8 cellular contexts compared by ENCODE assay signal in genomic region chr9:95508968-95509850, GRCh38. TPM values are rescaled to one million over a fixed set of nuclear protein-coding genes. Genes with fewer than 3 reads are reported as not detected.
DNase-seq lines count a peak whose midpoint lies in the region; ATAC-seq and TF ChIP-seq lines count a peak whose summit lies in the region.

No MANE protein-coding gene starts in this region.

- H3K9ac ChIP-seq in trophoblast cell (ENCODE audit: low read length), result peak overlapping the region; percentile 67

- no CpG with 5 or more reads among the region's 48 CpGs for WGBS in trophoblast cell (ENCODE audit: extremely low coverage, insufficient coverage, insufficient read length)

- peak overlapping the region; percentile 47 for H4K12ac ChIP-seq in trophoblast cell (ENCODE audit: low read depth, low read length)

- TF ChIP-seq CTCF in right atrium auricular region (IDR thresholded peaks at IDR 0.05), result no peak

- H3K79me1 ChIP-seq in trophoblast cell (ENCODE audit: low read length), result peaks cover 40% of the 10 kb centered on the region

- peaks cover 26% of the 10 kb centered on the region for H3K79me2 ChIP-seq in trophoblast cell (ENCODE audit: control insufficient read depth, insufficient read depth, low read length, poor library complexity)

- peak overlapping the region; percentile 41 for H2BK120ac ChIP-seq in trophoblast cell (ENCODE audit: insufficient read depth, low read length, poor library complexity)

- peak overlapping the region; percentile 47 for H2AFZ ChIP-seq in trophoblast cell (ENCODE audit: insufficient read depth, low read length, poor library complexity)

- peak overlapping the region; percentile 87 for H3K14ac ChIP-seq in trophoblast cell (ENCODE audit: low read length)

- H3K4me1 ChIP-seq in right atrium auricular region (peaks cover 0 to 30% of the 10 kb centered on the region in 2 donors), trophoblast cell (ENCODE audit: control insufficient read depth in 1 of 2, insufficient read depth in 2 of 2, low read length in 2 of 2) (peaks cover 5 to 8% of the 10 kb centered on the region in 2 experiments)

- H3K27me3 ChIP-seq in right atrium auricular region (no peaks in the 10 kb centered on the region), trophoblast cell (ENCODE audit: insufficient read depth, low read length) (no peaks in the 10 kb centered on the region)

- H3K9me3 ChIP-seq in right atrium auricular region, result no peaks in the 10 kb centered on the region
- no peaks in the 10 kb centered on the region for H3K9me3 ChIP-seq in trophoblast cell (ENCODE audit: insufficient read depth, low read depth, low read length)

- DNase-seq in ELF-1 (ENCODE audit: low read depth, low spot score) (peak; percentile 98), HCEC 1CT (peak; percentile 88), NCI-H1105 treated with DMSO at 0.1 percent for 48 hours (lab: John Stamatoyannopoulos, UW) (peak; percentile 96), SW 1271 (lab: John Stamatoyannopoulos, UW) (peak; percentile 70 to 91), anterior cingulate cortex (lab: John Stamatoyannopoulos, UW) (peak in 57 of 58 donors; percentile 57 to 95 (median 85)), right atrium auricular region (ENCODE audit: low spot score) (peak; percentile 90), trophoblast cell (peak; percentile 87)

- H3K36me3 ChIP-seq in right atrium auricular region (no peaks in the 10 kb centered on the region), trophoblast cell (ENCODE audit: control insufficient read depth in 1 of 2, insufficient read depth in 2 of 2, low read length in 2 of 2) (peaks cover 0 to 2% of the 10 kb centered on the region in 2 experiments)

- no peak for ATAC-seq in HG02623 (IDR thresholded peaks at IDR 0.05; ENCODE audit: unreplicated experiment)

- peak overlapping the region; percentile 86 for H2BK5ac ChIP-seq in trophoblast cell (ENCODE audit: low read depth, low read length, poor library complexity)

- no peak overlapping the region for H2AK5ac ChIP-seq in trophoblast cell (ENCODE audit: low read length)

- peak overlapping the region; percentile 47 for H4K8ac ChIP-seq in trophoblast cell (ENCODE audit: low read depth, low read length)

- H3K27ac ChIP-seq in right atrium auricular region (peak overlapping the region; percentile 93 to 94), trophoblast cell (ENCODE audit: low read depth, low read length) (peak overlapping the region; percentile 91)

- no peak overlapping the region for H3K23ac ChIP-seq in trophoblast cell (ENCODE audit: low read length)

- H3K4me3 ChIP-seq in right atrium auricular region, result peak overlapping the region; percentile 84 to 86
- peak overlapping the region; percentile 95 for H3K4me3 ChIP-seq in trophoblast cell (ENCODE audit: low read depth, low read length)

- peak overlapping the region; percentile 91 for H3K4me2 ChIP-seq in trophoblast cell (ENCODE audit: low read length)

- H2BK12ac ChIP-seq in trophoblast cell (ENCODE audit: low read length), result peak overlapping the region; percentile 30

- peak overlapping the region; percentile 95 for H3K18ac ChIP-seq in trophoblast cell (ENCODE audit: low read length)

- H3K4ac ChIP-seq in trophoblast cell (ENCODE audit: low read depth, low read length), result peak overlapping the region; percentile 81

- peak overlapping the region; percentile 88 for H4K91ac ChIP-seq in trophoblast cell (ENCODE audit: low read depth, low read length)

RNA-seq across cellular contexts. Expression of gene PTCH1, which starts 7.6 kb away (rescaled TPM):
- 1 to 10 TPM; 5.4 to 6.3 TPM for total RNA-seq in right atrium auricular region
- 13.6 and 13.7 TPM in 2 replicates for polyA plus RNA-seq in trophoblast cell (2013)
